ENCODE assay signal across 17 cellular contexts in genomic region chr1:22815421-22816062, GRCh38.
DNase-seq lines count a peak whose midpoint lies in the region; ATAC-seq and TF ChIP-seq lines count a peak whose summit lies in the region.
"Had no signal": no experiment of that assay in that cellular context is flagged by ENCODE, and none has a peak within 500 bp of the region (broad histone marks: within the 10 kb centered on the region; RNA-seq: fewer than 3 reads in every experiment).

No MANE protein-coding gene starts in this region.

- DNase-seq in astrocyte of the hippocampus (ENCODE audit: low read depth, low spot score) = peak; percentile 29
- peak; percentile 36 for DNase-seq in left ventricle myocardium inferior
- no peak for DNase-seq in neuronal stem cell (ENCODE audit: low spot score)
- no peak for DNase-seq in thoracic aorta (ENCODE audit: low spot score)
- no peak for DNase-seq in DMS79 treated with DMSO at 0.1 percent for 48 hours (lab: John Stamatoyannopoulos, UW)
- no peak for DNase-seq in NCI-H510A treated with DMSO at 0.1 percent for 48 hours (lab: John Stamatoyannopoulos, UW)
- no peak for DNase-seq in HK-2 (ENCODE audit: unreplicated experiment)
- no peak for DNase-seq in DMS79 (lab: John Stamatoyannopoulos, UW)
- DNase-seq: activated B cell treated with CpG ODN at 0.5 μM for 24 hours; activated CD4-positive, alpha-beta T cell treated with anti-CD3 and anti-CD28 coated beads, Interleukin-2, amount 50 U/mL, for 4 hours; activated CD8-positive, alpha-beta memory T cell treated with anti-CD3 and anti-CD28 coated beads, Interleukin-2, amount 50 U/mL, for 48 hours; activated effector memory CD4-positive, alpha-beta T cell treated with anti-CD3 and anti-CD28 coated beads, Interleukin-2, amount 50 U/mL, for 16 hours; foreskin melanocyte; MM.1S; NCI-H1436 treated with DMSO at 0.1 percent for 48 hours had no signal

- no peak overlapping the region for H2AFZ ChIP-seq in neuronal stem cell (ENCODE audit: low read length)

- H3K4me1 ChIP-seq in left ventricle myocardium inferior = peaks cover 3% of the 10 kb centered on the region
- H3K4me1 ChIP-seq in neuronal stem cell (ENCODE audit: control insufficient read depth in 2 of 2, insufficient read depth in 1 of 2, low read depth in 1 of 2, low read length in 2 of 2) = peaks cover 11 to 12% of the 10 kb centered on the region in 2 donors
- H3K4me1 ChIP-seq in thoracic aorta (ENCODE audit: control insufficient read depth in 1 of 2, low read depth in 2 of 2) = peaks cover 0 to 28% of the 10 kb centered on the region in 2 donors
- H3K4me1 ChIP-seq: lower lobe of right lung, right lobe of liver had no signal

- TF ChIP-seq CTCF in left ventricle myocardium inferior (IDR thresholded peaks at IDR 0.05; ENCODE audit: borderline replicate concordance) (no peak), thoracic aorta (IDR thresholded peaks at IDR 0.05) (no peak)

- ATAC-seq in thoracic aorta (ENCODE audit: insufficient number of reproducible peaks, low FRiP score, low read depth) = no peak
- ATAC-seq: right lobe of liver had no signal

- H3K23ac ChIP-seq in neuronal stem cell (ENCODE audit: low read depth, low read length, poor library complexity) = no peak overlapping the region

- H4K91ac ChIP-seq in neuronal stem cell (ENCODE audit: low read depth, low read length, poor library complexity) = no peak overlapping the region

- no peak overlapping the region for H3K4me2 ChIP-seq in neuronal stem cell (ENCODE audit: insufficient read depth, low read length, poor library complexity, severe bottlenecking)

- intact Hi-C loops in left ventricle myocardium inferior (cut with micrococcal nuclease) = no loop called here

- peak overlapping the region; percentile 83 for H2AK5ac ChIP-seq in neuronal stem cell (ENCODE audit: low read depth, low read length)

- no peak overlapping the region for H3K14ac ChIP-seq in neuronal stem cell (ENCODE audit: low read length)

- WGBS in neuronal stem cell (ENCODE audit: extremely low coverage in 2 of 2, insufficient read length in 2 of 2, insufficient replicate concordance in 1 of 2), 2 donors = no CpG with 5 or more reads among the region's 12 CpGs

- no peak overlapping the region for H3K9ac ChIP-seq in neuronal stem cell (ENCODE audit: low read depth, low read length, poor library complexity)

- no peak overlapping the region for H2BK120ac ChIP-seq in neuronal stem cell (ENCODE audit: low read depth, low read length)

- H3K79me1 ChIP-seq in neuronal stem cell (ENCODE audit: low read depth, low read length) = no peaks in the 10 kb centered on the region

- H3K27me3 ChIP-seq in left ventricle myocardium inferior (ENCODE audit: low read depth) (no peaks in the 10 kb centered on the region), neuronal stem cell (ENCODE audit: control insufficient read depth in 3 of 3, insufficient read depth in 3 of 3, low read depth in 1 of 3, low read length in 3 of 3) (no peaks in the 10 kb centered on the region), thoracic aorta (replicated peaks; ENCODE audit: insufficient read depth) (no peaks in the 10 kb centered on the region)
- H3K27me3 ChIP-seq: right lobe of liver had no signal

- H3K27ac ChIP-seq in left ventricle myocardium inferior (replicated peaks) (no peak overlapping the region), neuronal stem cell (replicated peaks; ENCODE audit: low read length) (no peak overlapping the region), thoracic aorta (peak overlapping the region; percentile 64 to 77)
- H3K27ac ChIP-seq: lower lobe of right lung, right lobe of liver had no signal

- no peak overlapping the region for H3K4me3 ChIP-seq in left ventricle myocardium inferior
- no peak overlapping the region for H3K4me3 ChIP-seq in neuronal stem cell (ENCODE audit: low read length in 2 of 2)
- H3K4me3 ChIP-seq in thoracic aorta = no peak overlapping the region
- H3K4me3 ChIP-seq: lower lobe of right lung, right lobe of liver had no signal

- H3K18ac ChIP-seq in neuronal stem cell (ENCODE audit: low read length) = no peak overlapping the region

- no peak overlapping the region for H2BK12ac ChIP-seq in neuronal stem cell (ENCODE audit: low read length)

- H3K36me3 ChIP-seq in left ventricle myocardium inferior (no peaks in the 10 kb centered on the region), neuronal stem cell (replicated peaks in 1 of 2; ENCODE audit: control insufficient read depth in 2 of 2, insufficient read depth in 2 of 2, low read length in 2 of 2) (peaks cover 0 to 2% of the 10 kb centered on the region in 2 donors), thoracic aorta (no peaks in the 10 kb centered on the region)
- H3K36me3 ChIP-seq: lower lobe of right lung, right lobe of liver had no signal

- H2BK15ac ChIP-seq in neuronal stem cell (ENCODE audit: low read length) = no peak overlapping the region

- H4K8ac ChIP-seq in neuronal stem cell (ENCODE audit: low read depth, low read length) = no peak overlapping the region

- H2BK5ac ChIP-seq in neuronal stem cell (ENCODE audit: low read length) = no peak overlapping the region

- no peak overlapping the region for H3K4ac ChIP-seq in neuronal stem cell (ENCODE audit: low read length)

- H3K9me3 ChIP-seq in left ventricle myocardium inferior (replicated peaks) (no peaks in the 10 kb centered on the region), neuronal stem cell (replicated peaks in 1 of 2; ENCODE audit: control insufficient read depth in 2 of 2, insufficient read depth in 1 of 2, low read depth in 1 of 2, low read length in 2 of 2) (no peaks in the 10 kb centered on the region), thoracic aorta (no peaks in the 10 kb centered on the region)
- H3K9me3 ChIP-seq: lower lobe of right lung, right lobe of liver had no signal

Comparison
In these comparisons a context has a peak if more than half of its experiments do, and no peak if none do; other contexts are left out.
1. DNase-seq: peak in astrocyte of the hippocampus (single experiment) and left ventricle myocardium inferior (single experiment); none in neuronal stem cell (single experiment), thoracic aorta (single experiment), DMS79 treated with DMSO at 0.1 percent for 48 hours (single experiment), NCI-H510A treated with DMSO at 0.1 percent for 48 hours (single experiment), HK-2 (single experiment) and DMS79 (single experiment).
2. H3K27ac ChIP-seq: peak in thoracic aorta (2 of 2); none in left ventricle myocardium inferior (single experiment) and neuronal stem cell (single experiment).